Comparison of ENCODE assay signal across 27 cellular contexts in the genomic region with DNA sequence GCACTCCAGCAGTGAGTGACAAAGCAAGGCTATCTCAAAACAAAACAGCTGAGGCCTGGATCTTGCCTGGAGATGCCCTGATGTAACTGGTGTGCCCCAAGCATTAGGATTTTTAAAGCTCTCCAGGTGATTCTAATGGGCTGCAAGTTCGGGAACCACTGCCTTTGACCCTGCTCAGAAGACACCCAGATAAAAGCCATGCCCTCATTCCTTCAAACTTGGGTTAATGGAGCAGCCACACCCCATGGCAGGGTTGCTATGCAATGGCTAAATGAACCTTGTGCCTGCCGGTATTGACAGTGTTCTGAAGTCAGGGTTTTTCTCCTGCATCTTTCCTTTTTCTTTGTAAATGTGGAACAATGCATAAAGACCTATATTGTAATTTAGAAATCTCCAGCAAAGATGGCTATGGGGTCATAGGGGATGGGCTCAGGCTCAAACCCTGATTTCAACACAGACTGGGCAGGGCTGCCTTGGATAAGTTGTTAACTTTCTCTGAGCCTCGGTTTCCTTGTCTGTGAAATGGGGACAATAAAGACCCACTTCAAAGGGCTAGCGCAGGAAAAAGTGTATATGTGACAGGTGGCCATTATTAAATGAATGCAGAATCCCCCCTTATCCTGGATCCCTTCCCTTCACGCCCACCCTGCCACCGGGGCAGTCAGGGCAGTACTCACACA. TPM values are rescaled to one million over a fixed set of nuclear protein-coding genes. Genes with fewer than 3 reads are reported as not detected.
A peak's percentile ranks its signal among the peaks of the same experiment; 100 is the strongest.
DNase-seq lines count a peak whose midpoint lies in the region; ATAC-seq and TF ChIP-seq lines count a peak whose summit lies in the region.
"Had no signal": no experiment of that assay in that cellular context is flagged by ENCODE, and none has a peak within 500 bp of the region (broad histone marks: within the 10 kb centered on the region; RNA-seq: fewer than 3 reads in every experiment).

No MANE protein-coding gene starts in this region.

- TF ChIP-seq CTCF in VCaP (conservative IDR thresholded peaks at IDR 0.05) (no peak), mucosa of descending colon (IDR thresholded peaks at IDR 0.05) (no peak), spleen (IDR thresholded peaks at IDR 0.05 in 8 of 11, conservative IDR thresholded peaks at IDR 0.05 in 3 of 11) (no peak)
- no peak for TF ChIP-seq CTCF in CD4-positive, alpha-beta T cell (IDR thresholded peaks at IDR 0.05)

- H3K27ac ChIP-seq in VCaP (peak overlapping the region; percentile 86), spleen (peak overlapping the region in 5 of 8 donors; percentile 38 to 73 (median 65))
- no peak overlapping the region for H3K27ac ChIP-seq in CD4-positive, alpha-beta T cell (ENCODE audit: low read depth, low read length)
- H3K27ac ChIP-seq: HL-60, WERI-Rb-1 had no signal

- no peaks in the 10 kb centered on the region for H3K27me3 Mint-ChIP-seq in CD4-positive, alpha-beta T cell
- H3K27me3 Mint-ChIP-seq: activated naive CD8-positive, alpha-beta T cell treated with anti-CD3 and anti-CD28 coated beads, Interleukin-2, amount 10 ng/mL, durations not matched to agents 7 days and 5 days had no signal

- peak; percentile 2 for DNase-seq in activated effector memory CD4-positive, alpha-beta T cell treated with anti-CD3 and anti-CD28 coated beads, Interleukin-2, amount 50 U/mL, for 16 hours
- DNase-seq in activated effector memory CD4-positive, alpha-beta T cell treated with Interleukin-2 at 50 U/mL for 16 hours, result no peak
- DNase-seq in mucosa of descending colon (peak in 1 of 3 donors; percentile 64), spleen (no peak), Kasumi-1 (lab: John Stamatoyannopoulos, UW) (no peak), cerebellar cortex (ENCODE audit: low spot score) (no peak)
- DNase-seq in CD4-positive, alpha-beta T cell, result no peak
- DNase-seq: activated CD4-positive, alpha-beta T cell treated with anti-CD3 and anti-CD28 coated beads, Interleukin-2, amount 50 U/mL, for 48 hours; activated naive CD8-positive, alpha-beta T cell treated with anti-CD3 and anti-CD28 coated beads, Interleukin-2, amount 10 ng/mL, durations not matched to agents 7 days and 5 days; CD8-positive, alpha-beta memory T cell; cortex of kidney; HFFc6; hypothalamus; SIG-M5; stimulated activated naive B cell treated with anti-CD40 and anti-IgM and Interleukin-4, amounts not matched to agents 10 μg/mL and 1 μg/mL and 100 μg/mL, for 72 hours; T-helper 17 cell; WERI-Rb-1 had no signal

- H3K4me3 Mint-ChIP-seq in CD4-positive, alpha-beta T cell, result no peak overlapping the region
- H3K4me3 Mint-ChIP-seq: activated naive CD8-positive, alpha-beta T cell treated with anti-CD3 and anti-CD28 coated beads, Interleukin-2, amount 10 ng/mL, durations not matched to agents 7 days and 5 days; CD8-positive, alpha-beta memory T cell; HFFc6; memory B cell; stimulated activated naive B cell treated with anti-CD40 and anti-IgM and Interleukin-4, amounts not matched to agents 10 μg/mL and 1 μg/mL and 100 μg/mL, for 72 hours; T-helper 17 cell had no signal

- intact Hi-C loops in mucosa of descending colon (cut with DNase I, micrococcal nuclease) (no loop called here), spleen (cut with DNase I; ENCODE audit: low total_unique reads) (no loop called here)
- intact Hi-C loops in CD4-positive, alpha-beta T cell (cut with DNase I, micrococcal nuclease), result no loop called here

- CTCF ChIA-PET in CD4-positive, alpha-beta T cell (lab: Charles Lee), result no interaction called here

- no peaks in the 10 kb centered on the region for H3K9me3 Mint-ChIP-seq in CD4-positive, alpha-beta T cell
- H3K9me3 Mint-ChIP-seq: activated naive CD8-positive, alpha-beta T cell treated with anti-CD3 and anti-CD28 coated beads, Interleukin-2, amount 10 ng/mL, durations not matched to agents 7 days and 5 days; CD8-positive, alpha-beta memory T cell; memory B cell; stimulated activated naive B cell treated with anti-CD40 and anti-IgM and Interleukin-4, amounts not matched to agents 10 μg/mL and 1 μg/mL and 100 μg/mL, for 72 hours had no signal

- 83 to 90% (median 87%) methylated on average over 6 of the region's 6 CpGs for WGBS in spleen, 5 donors

- peaks cover 0 to 23% (median 0%) of the 10 kb centered on the region in 7 donors for H3K27me3 ChIP-seq in spleen (replicated peaks in 1 of 7)
- H3K27me3 ChIP-seq in CD4-positive, alpha-beta T cell (ENCODE audit: control insufficient read depth, insufficient read depth, low read length), result no peaks in the 10 kb centered on the region
- H3K27me3 ChIP-seq: body of pancreas had no signal

- H3K36me3 ChIP-seq in mucosa of descending colon (ENCODE audit: low read depth) (no peaks in the 10 kb centered on the region), spleen (no peaks in the 10 kb centered on the region)
- H3K36me3 ChIP-seq: WERI-Rb-1 had no signal

- H3K27ac Mint-ChIP-seq in CD4-positive, alpha-beta T cell, result no peak overlapping the region
- H3K27ac Mint-ChIP-seq: activated naive CD8-positive, alpha-beta T cell treated with anti-CD3 and anti-CD28 coated beads, Interleukin-2, amount 10 ng/mL, durations not matched to agents 7 days and 5 days; HFFc6; memory B cell; stimulated activated naive B cell treated with anti-CD40 and anti-IgM and Interleukin-4, amounts not matched to agents 10 μg/mL and 1 μg/mL and 100 μg/mL, for 72 hours; T-helper 17 cell had no signal

- no peaks in the 10 kb centered on the region for H3K9me3 ChIP-seq in mucosa of descending colon
- H3K9me3 ChIP-seq in spleen, result no peaks in the 10 kb centered on the region
- H3K9me3 ChIP-seq in CD4-positive, alpha-beta T cell (ENCODE audit: control insufficient read depth, low read length), result no peaks in the 10 kb centered on the region
- H3K9me3 ChIP-seq: body of pancreas had no signal

- TF ChIP-seq POLR2A in spleen (IDR thresholded peaks at IDR 0.05), result no peak

- H3K4me1 ChIP-seq in mucosa of descending colon (ENCODE audit: low read depth) (peaks cover 50% of the 10 kb centered on the region), spleen (peaks cover 13 to 75% (median 42%) of the 10 kb centered on the region in 6 donors)

- no peak for ATAC-seq in mucosa of descending colon
- no peak for ATAC-seq in CD4-positive, alpha-beta T cell (ENCODE audit: poor library complexity)
- ATAC-seq: K562; stimulated activated naive B cell treated with anti-CD40 and anti-IgM and Interleukin-4, amounts not matched to agents 10 μg/mL and 1 μg/mL and 100 μg/mL, for 72 hours; T-helper 17 cell had no signal

- H3K4me3 ChIP-seq in mucosa of descending colon, result peak overlapping the region; percentile 3
- H3K4me3 ChIP-seq in spleen, result peak overlapping the region in 2 of 8 donors; percentile 22 to 52
- H3K4me3 ChIP-seq: body of pancreas, K562 had no signal

- POLR2A ChIA-PET in CD4-positive, alpha-beta T cell (lab: Charles Lee), result no interaction called here

- peaks cover 4% of the 10 kb centered on the region for H3K4me1 Mint-ChIP-seq in CD4-positive, alpha-beta T cell (ENCODE audit: low read depth)

- H3K36me3 Mint-ChIP-seq in CD4-positive, alpha-beta T cell (ENCODE audit: low read depth), result no peaks in the 10 kb centered on the region
- H3K36me3 Mint-ChIP-seq: activated naive CD8-positive, alpha-beta T cell treated with anti-CD3 and anti-CD28 coated beads, Interleukin-2, amount 10 ng/mL, durations not matched to agents 7 days and 5 days; CD8-positive, alpha-beta memory T cell; memory B cell; stimulated activated naive B cell treated with anti-CD40 and anti-IgM and Interleukin-4, amounts not matched to agents 10 μg/mL and 1 μg/mL and 100 μg/mL, for 72 hours had no signal

RNA-seq across cellular contexts. Expression of gene TFF3, which starts 0.5 kb away (rescaled TPM):
- total RNA-seq in mucosa of descending colon (1,000 to 10,000 TPM in 2 of 3 donors, 100 to 1,000 TPM in 1; 614 to 2,641 (median 2,419) TPM), spleen (100 to 1,000 TPM in 2 of 7 donors, 10 to 100 TPM in 5; 38.1 to 123 (median 72.9) TPM)
- 10 to 100 TPM; 28.9 to 77.8 (median 48.3) TPM for polyA plus RNA-seq in spleen
- total RNA-seq in CD4-positive, alpha-beta T cell, result not detected
- total RNA-seq: activated naive CD8-positive, alpha-beta T cell treated with anti-CD3 and anti-CD28 coated beads, Interleukin-2, amount 10 ng/mL, durations not matched to agents 7 days and 5 days; CD8-positive, alpha-beta memory T cell; fibroblast of villous mesenchyme; HFFc6; NCI-H460; T-helper 17 cell had no signal
- polyA plus RNA-seq: CD8-positive, alpha-beta memory T cell; K562; neural cell had no signal

RNA-seq across cellular contexts. Expression of gene TFF2, which starts 36.0 kb away (rescaled TPM):
- total RNA-seq in mucosa of descending colon, result 1 to 10 TPM in 2 of 3 donors, not detected in 1; 1.1 to 1.7 TPM
- not detected for total RNA-seq in spleen
- under 1 TPM in 1 of 3 donors, not detected in 2; 0.14 TPM for polyA plus RNA-seq in spleen
- not detected for total RNA-seq in CD4-positive, alpha-beta T cell
- total RNA-seq: activated naive CD8-positive, alpha-beta T cell treated with anti-CD3 and anti-CD28 coated beads, Interleukin-2, amount 10 ng/mL, durations not matched to agents 7 days and 5 days; CD8-positive, alpha-beta memory T cell; fibroblast of villous mesenchyme; HFFc6; K562; kidney; NCI-H460; renal cortical epithelial cell; T-helper 17 cell had no signal
- polyA plus RNA-seq: CD8-positive, alpha-beta memory T cell; K562; neural cell had no signal

RNA-seq across cellular contexts. Expression of gene TFF1, which starts 51.6 kb away (rescaled TPM):
- total RNA-seq in mucosa of descending colon (100 to 1,000 TPM in 1 of 3 donors, 10 to 100 TPM in 1, 1 to 10 TPM in 1; 6.0 to 206 (median 60.1) TPM), spleen (not detected)
- not detected for polyA plus RNA-seq in spleen
- total RNA-seq in CD4-positive, alpha-beta T cell, result not detected
- total RNA-seq: activated naive CD8-positive, alpha-beta T cell treated with anti-CD3 and anti-CD28 coated beads, Interleukin-2, amount 10 ng/mL, durations not matched to agents 7 days and 5 days; CD8-positive, alpha-beta memory T cell; fibroblast of villous mesenchyme; HFFc6; kidney; NCI-H460; renal cortical epithelial cell; T-helper 17 cell had no signal
- polyA plus RNA-seq: CD8-positive, alpha-beta memory T cell; K562; neural cell had no signal

Comparison
In these comparisons a context has a peak if more than half of its experiments do, and no peak if none do; other contexts are left out.
1. RNA of gene TFF3, which starts 0.5 kb away (total RNA-seq): 614 to 2,641 TPM in mucosa of descending colon and 38.1 to 123 TPM in spleen; not detected in CD4-positive, alpha-beta T cell; every median in the first group is over 10 times any median in the second.
2. RNA of gene TFF1, which starts 51.6 kb away (total RNA-seq): 6.0 to 206 TPM in mucosa of descending colon; not detected in spleen and not detected in CD4-positive, alpha-beta T cell; every median in the first group is over 4 times any median in the second.